Comparison of ENCODE assay signal across 32 cellular contexts in genomic region chr3:178417736-178418135, GRCh38.
"Had no signal": no experiment of that assay in that cellular context is flagged by ENCODE, and none has a peak within 500 bp of the region (broad histone marks: within the 10 kb centered on the region; RNA-seq: fewer than 3 reads in every experiment).

No MANE protein-coding gene starts in this region.

- H3K4me1 ChIP-seq: body of pancreas, gastroesophageal sphincter, heart right ventricle had no signal

- H3K27me3 ChIP-seq: body of pancreas, cardiac muscle cell, dorsolateral prefrontal cortex, esophagus muscularis mucosa, gastroesophageal sphincter, heart right ventricle had no signal

- FAIRE-seq: astrocyte had no signal

- ATAC-seq: activated CD4-positive, CD25-positive, alpha-beta regulatory T cell treated with anti-CD3 and anti-CD28 coated beads, Interleukin-2, amount 50 U/mL, for 24 hours; activated CD8-positive, alpha-beta T cell treated with anti-CD3 and anti-CD28 coated beads for 36 hours; activated T-cell treated with anti-CD3 and anti-CD28 coated beads, Interleukin-2, amount 50 U/mL, for 4 hours; activated T-helper 17 cell treated with anti-CD3 and anti-CD28 coated beads, Interleukin-2, amount 50 U/mL, for 72 hours; body of pancreas; gastroesophageal sphincter; heart right ventricle; T-cell had no signal

- H3K9me3 ChIP-seq: body of pancreas, esophagus muscularis mucosa, gastroesophageal sphincter, heart right ventricle had no signal

- DNase-seq: activated B cell treated with CpG ODN at 0.5 μM for 24 hours; activated CD4-positive, alpha-beta T cell treated with anti-CD3 and anti-CD28 coated beads for 48 hours; activated CD4-positive, alpha-beta T cell treated with anti-CD3 and anti-CD28 coated beads, Interleukin-2, amount 50 U/mL, for 1 hour; activated CD4-positive, alpha-beta T cell treated with anti-CD3 and anti-CD28 coated beads, Interleukin-2, amount 50 U/mL, for 48 hours; activated CD8-positive, alpha-beta memory T cell treated with anti-CD3 and anti-CD28 coated beads for 24 hours; activated CD8-positive, alpha-beta T cell treated with anti-CD3 and anti-CD28 coated beads for 36 hours; activated effector memory CD4-positive, alpha-beta T cell treated with Interleukin-2 at 50 U/mL for 16 hours; activated gamma-delta T cell treated with Interleukin-2 at 50 U/mL for 16 hours; activated naive CD4-positive, alpha-beta T cell treated with anti-CD3 and anti-CD28 coated beads, Interleukin-2, amount 50 U/mL, for 16 hours; activated naive CD4-positive, alpha-beta T cell treated with Interleukin-2 at 50 U/mL for 16 hours; activated T-cell treated with anti-CD3 and anti-CD28 coated beads, Interleukin-2, amount 50 U/mL, for 4 hours; amniotic stem cell; anterior cingulate cortex; body of pancreas; central memory CD4-positive, alpha-beta T cell; cerebellar nuclear complex; dorsolateral prefrontal cortex; effector memory CD4-positive, alpha-beta T cell; endodermal cell; erythroblast; foreskin melanocyte; heart right ventricle; T-cell; T1000; WERI-Rb-1 had no signal

- H3K36me3 ChIP-seq: cardiac muscle cell, esophagus muscularis mucosa, gastroesophageal sphincter, heart right ventricle, WERI-Rb-1 had no signal

- H3K4me3 ChIP-seq: body of pancreas, cardiac muscle cell, coronary artery, dorsolateral prefrontal cortex, esophagus muscularis mucosa, gastroesophageal sphincter, heart right ventricle had no signal

- H3K27ac ChIP-seq: body of pancreas, cardiac muscle cell, coronary artery, dorsolateral prefrontal cortex, esophagus muscularis mucosa, gastroesophageal sphincter, heart right ventricle, WERI-Rb-1 had no signal
